9 cellular contexts compared by ENCODE assay signal in the genomic region with DNA sequence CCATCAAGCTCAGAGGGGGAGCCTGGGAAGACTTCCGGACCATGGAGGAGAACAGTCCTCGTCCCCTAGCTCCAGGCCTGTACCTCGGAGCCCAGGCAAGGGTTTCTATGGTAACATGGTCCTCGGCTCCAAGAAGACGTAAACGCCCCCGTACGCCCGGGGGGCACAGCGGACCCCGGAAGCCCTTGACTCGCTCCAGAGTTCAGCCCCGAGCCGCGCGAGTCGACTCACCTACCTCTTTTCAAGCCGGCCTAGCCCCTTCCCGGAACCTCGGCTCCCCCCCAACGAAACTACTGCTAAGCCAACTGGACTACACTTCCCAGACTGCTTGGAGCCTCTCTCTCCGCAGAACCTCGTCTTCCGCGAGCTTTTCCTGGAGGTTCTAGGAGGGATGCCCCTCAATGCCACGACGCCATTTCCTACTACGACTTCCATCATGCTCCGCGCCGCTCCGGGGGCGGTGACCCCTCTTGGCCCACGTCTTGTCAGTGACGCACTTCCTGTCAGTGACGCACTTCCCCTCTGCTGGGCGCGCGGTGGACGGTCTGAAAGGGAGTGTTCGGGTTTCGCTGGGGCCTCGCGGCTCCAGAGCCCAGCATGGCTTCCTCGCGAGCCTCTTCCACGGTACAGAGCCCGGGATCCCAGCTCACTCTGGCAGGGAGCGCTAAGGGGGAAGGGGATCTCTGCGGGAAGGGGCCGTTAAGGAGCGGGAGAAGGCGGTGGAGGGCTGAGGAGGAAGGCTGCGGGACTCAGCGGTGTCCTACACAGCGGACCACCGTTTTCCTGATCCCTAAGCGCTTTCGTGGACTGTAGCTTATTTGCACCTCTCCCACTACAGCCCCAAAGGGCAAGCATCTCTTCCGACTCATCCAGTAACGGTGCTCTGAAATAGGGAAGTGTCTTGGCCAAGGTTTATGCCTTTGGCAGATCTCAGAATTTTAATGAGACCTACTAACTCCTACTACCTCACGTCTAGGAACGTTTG.
DNase-seq lines count a peak whose midpoint lies in the region; ATAC-seq and TF ChIP-seq lines count a peak whose summit lies in the region.
"Had no signal": no experiment of that assay in that cellular context is flagged by ENCODE, and none has a peak within 500 bp of the region (broad histone marks: within the 10 kb centered on the region; RNA-seq: fewer than 3 reads in every experiment).

A gene (minus strand): TSS at position 426 of the 985 bp plus-strand sequence. CDS start 3,065 bp downstream, outside the sequence.
A gene (plus strand): TSS at position 512 of the 985 bp plus-strand sequence. CDS start 86 bp downstream, at position 598.

- DNase-seq in AG10803 (ENCODE audit: low read depth) (peak; percentile 98), NCI-H345 treated with DMSO at 0.1 percent for 48 hours (lab: John Stamatoyannopoulos, UW; ENCODE audit: unreplicated experiment) (peak; percentile 96), islet precursor cell (peak; percentile 99)
- peak; percentile 83 to 93 (median 88) for DNase-seq in activated CD4-positive, CD25-positive, alpha-beta regulatory T cell (lab: John Stamatoyannopoulos, UW)
- peak; percentile 87 to 89 for DNase-seq in central memory CD8-positive, alpha-beta T cell (ENCODE audit: low spot score in 2 of 2)
- DNase-seq in stimulated activated CD4-positive, alpha-beta T cell treated with anti-CD3 and anti-CD28 coated beads, Interleukin-12 subunit alpha, Interleukin-12 subunit beta, amount 100 ng/mL, for 48 hours (ENCODE audit: low read depth in 2 of 3, low spot score in 1 of 3) = peak; percentile 92 to 95 (median 93)

- ATAC-seq in GM19035 (IDR thresholded peaks at IDR 0.05; ENCODE audit: unreplicated experiment) = peak; percentile 99
- peak; percentile 98 for ATAC-seq in HG03342 (IDR thresholded peaks at IDR 0.05; ENCODE audit: unreplicated experiment)
- peak; percentile 97 for ATAC-seq in central memory CD8-positive, alpha-beta T cell (replicated peaks; ENCODE audit: extremely low read depth, poor library complexity, severe bottlenecking)

- H3K36me3 Mint-ChIP-seq in central memory CD8-positive, alpha-beta T cell (ENCODE audit: insufficient read depth) = peaks cover 48% of the 10 kb centered on the region

- no peak within 1 kb of the TSS for H3K4me3 Mint-ChIP-seq in central memory CD8-positive, alpha-beta T cell
- H3K4me3 Mint-ChIP-seq: activated naive CD8-positive, alpha-beta T cell had no signal

- H3K9me3 Mint-ChIP-seq in central memory CD8-positive, alpha-beta T cell = no peaks in the 10 kb centered on the region

- no peaks in the 10 kb centered on the region for H3K27me3 Mint-ChIP-seq in central memory CD8-positive, alpha-beta T cell
- H3K27me3 Mint-ChIP-seq: activated naive CD8-positive, alpha-beta T cell had no signal

- peak within 1 kb of the TSS; percentile 97 for H3K4me3 ChIP-seq in AG10803 (ENCODE audit: low read length)

- no peak for TF ChIP-seq CTCF in AG10803 (conservative IDR thresholded peaks at IDR 0.05; ENCODE audit: low read length)

- peaks cover 26% of the 10 kb centered on the region for H3K4me1 Mint-ChIP-seq in central memory CD8-positive, alpha-beta T cell

- H3K27ac Mint-ChIP-seq in central memory CD8-positive, alpha-beta T cell (ENCODE audit: low read depth) = no peak within 1 kb of the TSS

Comparison
In these comparisons a context has a peak if more than half of its experiments do, and no peak if none do; other contexts are left out.
1. Peak in every context shown above with its lines: DNase-seq, ATAC-seq and H3K4me3 ChIP-seq.